In genomic region chr7:66303454-66304160, GRCh38 we compare ENCODE assay signal across 1 cellular context.
TF ChIP-seq lines count a peak whose summit lies in the region.

No MANE protein-coding gene starts in this region.

TF ChIP-seq in WTC11, 78 proteins besides CTCF, POLR2A, EP300 and RAD21 (continued from another document):
- TF ChIP-seq, protein P1, sequence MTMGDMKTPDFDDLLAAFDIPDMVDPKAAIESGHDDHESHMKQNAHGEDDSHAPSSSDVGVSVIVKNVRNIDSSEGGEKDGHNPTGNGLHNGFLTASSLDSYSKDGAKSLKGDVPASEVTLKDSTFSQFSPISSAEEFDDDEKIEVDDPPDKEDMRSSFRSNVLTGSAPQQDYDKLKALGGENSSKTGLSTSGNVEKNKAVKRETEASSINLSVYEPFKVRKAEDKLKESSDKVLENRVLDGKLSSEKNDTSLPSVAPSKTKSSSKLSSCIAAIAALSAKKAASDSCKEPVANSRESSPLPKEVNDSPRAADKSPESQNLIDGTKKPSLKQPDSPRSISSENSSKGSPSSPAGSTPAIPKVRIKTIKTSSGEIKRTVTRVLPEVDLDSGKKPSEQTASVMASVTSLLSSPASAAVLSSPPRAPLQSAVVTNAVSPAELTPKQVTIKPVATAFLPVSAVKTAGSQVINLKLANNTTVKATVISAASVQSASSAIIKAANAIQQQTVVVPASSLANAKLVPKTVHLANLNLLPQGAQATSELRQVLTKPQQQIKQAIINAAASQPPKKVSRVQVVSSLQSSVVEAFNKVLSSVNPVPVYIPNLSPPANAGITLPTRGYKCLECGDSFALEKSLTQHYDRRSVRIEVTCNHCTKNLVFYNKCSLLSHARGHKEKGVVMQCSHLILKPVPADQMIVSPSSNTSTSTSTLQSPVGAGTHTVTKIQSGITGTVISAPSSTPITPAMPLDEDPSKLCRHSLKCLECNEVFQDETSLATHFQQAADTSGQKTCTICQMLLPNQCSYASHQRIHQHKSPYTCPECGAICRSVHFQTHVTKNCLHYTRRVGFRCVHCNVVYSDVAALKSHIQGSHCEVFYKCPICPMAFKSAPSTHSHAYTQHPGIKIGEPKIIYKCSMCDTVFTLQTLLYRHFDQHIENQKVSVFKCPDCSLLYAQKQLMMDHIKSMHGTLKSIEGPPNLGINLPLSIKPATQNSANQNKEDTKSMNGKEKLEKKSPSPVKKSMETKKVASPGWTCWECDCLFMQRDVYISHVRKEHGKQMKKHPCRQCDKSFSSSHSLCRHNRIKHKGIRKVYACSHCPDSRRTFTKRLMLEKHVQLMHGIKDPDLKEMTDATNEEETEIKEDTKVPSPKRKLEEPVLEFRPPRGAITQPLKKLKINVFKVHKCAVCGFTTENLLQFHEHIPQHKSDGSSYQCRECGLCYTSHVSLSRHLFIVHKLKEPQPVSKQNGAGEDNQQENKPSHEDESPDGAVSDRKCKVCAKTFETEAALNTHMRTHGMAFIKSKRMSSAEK (CRISPR knock-in tag; IDR thresholded peaks at IDR 0.05; ENCODE audit: borderline replicate concordance): no peak
- TF ChIP-seq ZBTB21 (CRISPR knock-in tag; IDR thresholded peaks at IDR 0.05; ENCODE audit: borderline replicate concordance) (no peak), NFATC4 (CRISPR knock-in tag; IDR thresholded peaks at IDR 0.05) (no peak), RELA (CRISPR knock-in tag; IDR thresholded peaks at IDR 0.05; ENCODE audit: borderline replicate concordance) (no peak), KAT7 (CRISPR knock-in tag; IDR thresholded peaks at IDR 0.05; ENCODE audit: borderline replicate concordance) (no peak), SMAD3 (CRISPR knock-in tag; IDR thresholded peaks at IDR 0.05; ENCODE audit: borderline replicate concordance) (no peak), MXD4 (CRISPR knock-in tag; IDR thresholded peaks at IDR 0.05; ENCODE audit: borderline replicate concordance) (no peak), AR (CRISPR knock-in tag; IDR thresholded peaks at IDR 0.05) (no peak), SOX15 (CRISPR knock-in tag; IDR thresholded peaks at IDR 0.05) (no peak), FOXP1 (CRISPR knock-in tag; IDR thresholded peaks at IDR 0.05; ENCODE audit: borderline replicate concordance) (no peak), ZNF416 (CRISPR knock-in tag; IDR thresholded peaks at IDR 0.05) (no peak), GABPB1 (CRISPR knock-in tag; IDR thresholded peaks at IDR 0.05) (no peak), GRHL2 (CRISPR knock-in tag; IDR thresholded peaks at IDR 0.05; ENCODE audit: insufficient replicate concordance, severe bottlenecking) (no peak), PRRX2 (CRISPR knock-in tag; IDR thresholded peaks at IDR 0.05) (no peak)
- TF ChIP-seq, protein P2, sequence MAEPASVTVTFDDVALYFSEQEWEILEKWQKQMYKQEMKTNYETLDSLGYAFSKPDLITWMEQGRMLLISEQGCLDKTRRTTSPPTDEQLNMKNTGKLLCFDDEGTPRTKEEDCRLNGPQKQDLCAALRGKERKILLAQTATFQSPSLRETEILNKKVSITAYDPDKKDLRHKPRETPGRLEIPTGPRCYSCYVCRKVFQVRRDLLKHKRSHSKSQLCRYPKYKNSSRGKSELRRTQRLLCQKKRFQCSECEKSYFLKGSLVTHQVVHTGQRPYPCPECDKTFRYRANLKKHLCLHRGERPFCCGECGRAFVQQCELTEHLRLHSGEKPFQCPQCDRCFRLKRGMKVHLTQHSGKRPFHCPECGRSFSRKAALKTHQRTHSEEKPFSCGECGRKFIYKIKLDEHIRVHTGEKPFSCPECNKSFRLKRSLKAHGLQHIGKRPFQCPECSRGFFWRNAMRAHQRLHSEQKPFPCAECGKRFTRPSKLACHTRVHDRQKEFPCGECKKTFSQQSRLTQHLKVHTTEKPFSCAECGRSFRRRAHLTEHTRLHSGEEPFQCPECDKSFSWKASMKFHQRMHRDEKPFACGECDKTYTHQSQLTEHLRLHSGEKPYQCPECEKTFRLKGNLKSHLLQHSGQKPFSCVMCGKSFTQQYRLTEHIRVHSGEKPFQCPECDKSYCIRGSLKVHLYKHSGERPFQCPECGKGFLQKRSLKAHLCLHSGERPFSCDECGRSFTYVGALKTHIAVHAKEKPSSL (CRISPR knock-in tag; conservative IDR thresholded peaks at IDR 0.05): no peak
- TF ChIP-seq, protein P3, sequence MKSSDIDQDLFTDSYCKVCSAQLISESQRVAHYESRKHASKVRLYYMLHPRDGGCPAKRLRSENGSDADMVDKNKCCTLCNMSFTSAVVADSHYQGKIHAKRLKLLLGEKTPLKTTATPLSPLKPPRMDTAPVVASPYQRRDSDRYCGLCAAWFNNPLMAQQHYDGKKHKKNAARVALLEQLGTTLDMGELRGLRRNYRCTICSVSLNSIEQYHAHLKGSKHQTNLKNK (CRISPR knock-in tag; IDR thresholded peaks at IDR 0.05): no peak
